21 cellular contexts compared by ENCODE assay signal in genomic region chr1:200374569-200375312, GRCh38. TPM values are rescaled to one million over a fixed set of nuclear protein-coding genes. Genes with fewer than 3 reads are reported as not detected.
DNase-seq lines count a peak whose midpoint lies in the region; ATAC-seq and TF ChIP-seq lines count a peak whose summit lies in the region.
"Had no signal": no experiment of that assay in that cellular context is flagged by ENCODE, and none has a peak within 500 bp of the region (broad histone marks: within the 10 kb centered on the region; RNA-seq: fewer than 3 reads in every experiment).

No MANE protein-coding gene starts in this region.

- H3K36me3 ChIP-seq in GM23338 (ENCODE audit: insufficient read depth), result no peaks in the 10 kb centered on the region
- H3K36me3 ChIP-seq: breast epithelium, ovary, thoracic aorta had no signal

- peak; percentile 26 for ATAC-seq in GM23338
- no peak for ATAC-seq in HG03095 (IDR thresholded peaks at IDR 0.05; ENCODE audit: unreplicated experiment)

- TF ChIP-seq CTCF in GM23338 (conservative IDR thresholded peaks at IDR 0.05; ENCODE audit: low read depth in 2 of 2), result no peak

- peaks cover 63% of the 10 kb centered on the region for H3K4me1 ChIP-seq in GM23338 (ENCODE audit: insufficient read depth)
- H3K4me1 ChIP-seq: breast epithelium had no signal

- peak overlapping the region; percentile 73 for H3K4me3 Mint-ChIP-seq in GM23338
- H3K4me3 Mint-ChIP-seq: activated naive CD4-positive, alpha-beta T cell treated with anti-CD3 and anti-CD28 coated beads, Interleukin-2, amount 50 U/mL, for 24 hours; immature natural killer cell had no signal

- no peak overlapping the region for H2AFZ ChIP-seq in GM23338

- no peaks in the 10 kb centered on the region for H3F3A ChIP-seq in GM23338 (replicated peaks; ENCODE audit: low read depth)

- DNase-seq in GM23338 (ENCODE audit: low spot score) (no peak), RKO (ENCODE audit: low spot score) (peak; percentile 20), hepatic stellate cell (ENCODE audit: low spot score) (peak; percentile 20), superior temporal gyrus (ENCODE audit: extremely low spot score) (peak; percentile 43), activated gamma-delta T cell (lab: John Stamatoyannopoulos, UW) (no peak), COR-L47 (lab: John Stamatoyannopoulos, UW) (no peak)
- DNase-seq: activated CD4-positive, alpha-beta T cell treated with anti-CD3 and anti-CD28 coated beads for 1 hour; activated CD8-positive, alpha-beta memory T cell treated with anti-CD3 and anti-CD28 coated beads, Interleukin-2, amount 50 U/mL, for 4 hours; foreskin melanocyte; GDM1; immature natural killer cell; midbrain; NCI-H1417; NCI-H446 treated with DMSO at 0.1 percent for 48 hours; ovary; stimulated activated CD4-positive, alpha-beta T cell treated with anti-CD3 and anti-CD28 coated beads, Interleukin-12 subunit alpha, Interleukin-12 subunit beta, amount 100 ng/mL, for 4 hours; T-helper 1 cell had no signal

- peak overlapping the region; percentile 46 for H3K4me3 ChIP-seq in GM23338
- H3K4me3 ChIP-seq: ovary, thoracic aorta had no signal

- no peaks in the 10 kb centered on the region for H3K9me3 Mint-ChIP-seq in GM23338
- H3K9me3 Mint-ChIP-seq: immature natural killer cell had no signal

- H3K27me3 ChIP-seq in GM23338 (ENCODE audit: insufficient read depth), result no peaks in the 10 kb centered on the region
- H3K27me3 ChIP-seq: breast epithelium, ovary had no signal

- peak overlapping the region; percentile 86 for H3K27ac Mint-ChIP-seq in GM23338
- H3K27ac Mint-ChIP-seq: activated naive CD4-positive, alpha-beta T cell treated with anti-CD3 and anti-CD28 coated beads, Interleukin-2, amount 50 U/mL, for 24 hours; immature natural killer cell had no signal

- H4K20me1 ChIP-seq in GM23338 (replicated peaks; ENCODE audit: insufficient read depth), result no peaks in the 10 kb centered on the region

- H3K27me3 Mint-ChIP-seq in GM23338 (ENCODE audit: insufficient read depth, low read depth, poor library complexity), result no peaks in the 10 kb centered on the region
- H3K27me3 Mint-ChIP-seq: activated naive CD4-positive, alpha-beta T cell treated with anti-CD3 and anti-CD28 coated beads, Interleukin-2, amount 50 U/mL, for 24 hours had no signal

- no peaks in the 10 kb centered on the region for H3K9me2 ChIP-seq in GM23338 (ENCODE audit: insufficient read depth)

- H3K27ac ChIP-seq in GM23338 (ENCODE audit: low read depth), result peak overlapping the region; percentile 70
- H3K27ac ChIP-seq: ovary, thoracic aorta had no signal

- H3K4me2 ChIP-seq in GM23338, result peak overlapping the region; percentile 68

- no peaks in the 10 kb centered on the region for H3K79me2 ChIP-seq in GM23338 (replicated peaks; ENCODE audit: insufficient read depth)

- H3K36me3 Mint-ChIP-seq in GM23338 (ENCODE audit: low read depth), result peaks cover 6% of the 10 kb centered on the region

- peaks cover 71% of the 10 kb centered on the region for H3K4me1 Mint-ChIP-seq in GM23338
- H3K4me1 Mint-ChIP-seq: activated naive CD4-positive, alpha-beta T cell treated with anti-CD3 and anti-CD28 coated beads, Interleukin-2, amount 50 U/mL, for 24 hours; immature natural killer cell had no signal

TF ChIP-seq in GM23338, 12 proteins besides CTCF, POLR2A, EP300 and RAD21 (continues in another document):
- no peak for TF ChIP-seq EZH2 (IDR thresholded peaks at IDR 0.05; ENCODE audit: low read depth, unreplicated experiment)
- TF ChIP-seq POLR2AphosphoS5 (IDR thresholded peaks at IDR 0.05; ENCODE audit: low read depth), result no peak
- TF ChIP-seq CREB1 (CRISPR knock-in tag; IDR thresholded peaks at IDR 0.05; ENCODE audit: low read depth), result no peak
- no peak for TF ChIP-seq STAT1 (IDR thresholded peaks at IDR 0.05; ENCODE audit: unreplicated experiment)
- no peak for TF ChIP-seq REST (IDR thresholded peaks at IDR 0.05; ENCODE audit: unreplicated experiment)
- TF ChIP-seq NANOG (IDR thresholded peaks at IDR 0.05; ENCODE audit: borderline replicate concordance), result no peak
- TF ChIP-seq ZNF331 (CRISPR knock-in tag; IDR thresholded peaks at IDR 0.05; ENCODE audit: low read depth), result no peak
- no peak for TF ChIP-seq EZH2phosphoT487 (IDR thresholded peaks at IDR 0.05; ENCODE audit: unreplicated experiment)
- no peak for TF ChIP-seq ETS1 (IDR thresholded peaks at IDR 0.05)
- no peak for TF ChIP-seq JUNB (IDR thresholded peaks at IDR 0.05; ENCODE audit: unreplicated experiment)

RNA-seq across cellular contexts. Expression of gene ZNF281, which starts 35.1 kb away (rescaled TPM):
- total RNA-seq in GM23338 (2014; rRNA removed; shearing (Covaris generic)), result 79.3 and 81.2 TPM in 2 replicates
- 51.5 and 62.1 TPM in 2 replicates for polyA plus RNA-seq in GM23338 (2016; fragmentation: Nextera tagmentation; extraction: Ambion mirVana)

Comparison
In these comparisons a context has a peak if more than half of its experiments do, and no peak if none do; other contexts are left out.
1. DNase-seq: peak in RKO (single experiment), hepatic stellate cell (single experiment) and superior temporal gyrus (single experiment); none in GM23338 (single experiment), activated gamma-delta T cell (single experiment) and COR-L47 (single experiment).